Comparison of ENCODE assay signal across 1 cellular context in the genomic region with DNA sequence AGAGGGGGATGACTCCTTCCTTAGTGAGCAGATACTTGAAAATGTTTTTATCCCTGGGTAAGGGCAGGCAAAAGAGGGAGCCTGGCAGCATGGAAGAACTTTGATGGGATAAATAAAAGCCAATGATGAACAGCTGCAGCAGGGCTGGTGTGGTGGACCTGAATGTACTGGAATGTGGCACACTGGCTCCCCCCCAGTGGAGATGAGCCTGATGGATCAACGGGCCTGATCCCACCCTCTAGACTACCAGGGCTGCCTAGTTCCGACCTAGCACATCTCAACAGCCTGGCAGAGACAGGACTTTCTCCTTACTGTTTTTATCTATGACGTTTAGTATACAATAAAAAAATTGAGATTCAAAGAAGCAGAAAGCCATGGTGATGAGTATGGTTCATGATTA.
TF ChIP-seq lines count a peak whose summit lies in the region.

No MANE protein-coding gene starts in this region.

TF ChIP-seq in HCT116, 20 proteins besides CTCF, POLR2A, EP300 and RAD21 (continued from another document):
- no peak for TF ChIP-seq YY1 (IDR thresholded peaks at IDR 0.05; ENCODE audit: extremely low read depth, insufficient replicate concordance, low read depth, low read length)
- no peak for TF ChIP-seq SP1 (IDR thresholded peaks at IDR 0.05; ENCODE audit: low read depth)
- TF ChIP-seq SIN3A (IDR thresholded peaks at IDR 0.05; ENCODE audit: low read depth), result no peak
- TF ChIP-seq FOSL1 (IDR thresholded peaks at IDR 0.05; ENCODE audit: low read depth), result no peak
- TF ChIP-seq CEBPB (IDR thresholded peaks at IDR 0.05; ENCODE audit: low read depth), result no peak
